11 cellular contexts compared by ENCODE assay signal in the genomic region with DNA sequence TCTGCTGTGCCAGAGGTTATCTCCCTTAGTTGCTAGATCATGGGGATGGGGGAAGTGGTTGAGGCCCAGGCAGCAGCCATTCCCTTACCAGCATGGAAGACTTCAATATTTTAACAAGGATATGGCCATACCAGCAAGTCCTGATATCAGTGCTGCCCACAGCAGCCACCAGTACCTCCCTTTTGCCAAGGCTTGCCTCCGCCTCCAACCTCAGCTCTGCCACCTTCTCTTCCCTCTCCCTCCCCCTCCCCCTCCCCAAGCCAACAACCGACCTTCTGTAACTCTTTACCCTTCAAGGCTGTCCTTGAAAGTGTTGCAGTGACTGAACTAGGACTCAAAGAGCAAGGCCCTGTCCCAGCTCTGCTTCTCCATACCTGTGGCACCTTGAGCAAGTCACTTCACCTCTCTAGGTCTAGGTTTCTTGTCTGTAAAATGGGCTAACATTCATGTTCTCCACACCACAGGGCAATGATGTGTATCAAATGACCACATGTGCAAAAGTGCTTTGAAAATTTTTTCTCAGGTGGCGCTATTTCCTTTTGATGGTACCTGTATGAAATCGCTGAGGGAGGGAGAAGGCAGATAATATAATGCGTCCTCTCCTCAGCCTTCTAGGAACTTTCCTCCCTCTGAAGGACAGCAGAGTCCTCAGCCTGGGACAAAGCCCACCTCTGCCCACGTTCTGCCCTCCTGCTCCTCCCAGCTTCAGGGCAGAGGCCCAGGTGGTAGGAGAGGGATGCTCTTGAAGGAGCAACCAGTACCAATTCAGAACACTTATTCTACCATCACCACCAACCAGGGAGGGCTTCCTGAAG. TPM values are rescaled to one million over a fixed set of nuclear protein-coding genes. Genes with fewer than 3 reads are reported as not detected.
DNase-seq lines count a peak whose midpoint lies in the region; ATAC-seq and TF ChIP-seq lines count a peak whose summit lies in the region.
"Had no signal": no experiment of that assay in that cellular context is flagged by ENCODE, and none has a peak within 500 bp of the region (broad histone marks: within the 10 kb centered on the region; RNA-seq: fewer than 3 reads in every experiment).

No MANE protein-coding gene starts in this region.

- DNase-seq in astrocyte of the hippocampus (ENCODE audit: low read depth, low spot score): peak; percentile 21
- DNase-seq in natural killer cell: no peak
- no peak for DNase-seq in H7
- DNase-seq in NCI-H1092 treated with DMSO at 0.1 percent for 48 hours (lab: John Stamatoyannopoulos, UW): no peak
- DNase-seq in NCI-H2196 (lab: John Stamatoyannopoulos, UW; ENCODE audit: unreplicated experiment): no peak
- DNase-seq: amniotic stem cell; stimulated activated CD4-positive, alpha-beta T cell treated with anti-CD3 and anti-CD28 coated beads, Interleukin-15, amount 100 ng/mL, for 24 hours had no signal

- H3K4me3 ChIP-seq in ACC112 (ENCODE audit: low read depth, low read length) (no peak overlapping the region), HUES48 (ENCODE audit: low read depth, low read length) (no peak overlapping the region), H7 (ENCODE audit: insufficient read depth, low read depth, low read length) (no peak overlapping the region)

- H3K27me3 Mint-ChIP-seq in natural killer cell (ENCODE audit: low read depth in 2 of 2): no peaks in the 10 kb centered on the region

- H3K9ac ChIP-seq in HUES48 (ENCODE audit: low read depth, low read length): no peak overlapping the region

- H3K4me1 ChIP-seq in ACC112 (ENCODE audit: control insufficient read depth, insufficient read depth, low read length, unreplicated experiment) (peaks cover 51% of the 10 kb centered on the region), HUES48 (ENCODE audit: control insufficient read depth, insufficient read depth, low read length) (peaks cover 46% of the 10 kb centered on the region)

- H3K36me3 Mint-ChIP-seq in natural killer cell: no peaks in the 10 kb centered on the region

- ATAC-seq in natural killer cell: no peak
- ATAC-seq in GM19467 (IDR thresholded peaks at IDR 0.05; ENCODE audit: unreplicated experiment): no peak

- H3K9me3 ChIP-seq in HUES48 (ENCODE audit: control insufficient read depth, insufficient read depth, low read length): no peaks in the 10 kb centered on the region

- H3K79me2 ChIP-seq in ACC112 (ENCODE audit: control insufficient read depth, insufficient read depth, low read length, unreplicated experiment): peaks cover 10% of the 10 kb centered on the region

- peak overlapping the region; percentile 87 to 90 for H3K27ac Mint-ChIP-seq in natural killer cell

- no peak for TF ChIP-seq CTCF in natural killer cell (IDR thresholded peaks at IDR 0.05)

- H3K9me3 Mint-ChIP-seq in natural killer cell: no peaks in the 10 kb centered on the region

- H3K4me3 Mint-ChIP-seq in natural killer cell: no peak overlapping the region

- H3K36me3 ChIP-seq in ACC112 (ENCODE audit: insufficient read depth, low read length) (peaks cover 23% of the 10 kb centered on the region), HUES48 (ENCODE audit: control insufficient read depth, insufficient read depth, low read length) (peaks cover 29% of the 10 kb centered on the region), H7 (replicated peaks; ENCODE audit: control insufficient read depth, insufficient read depth, low read length) (peaks cover 11% of the 10 kb centered on the region)

- intact Hi-C loops in natural killer cell (cut with micrococcal nuclease): loop anchor here (5.0 kb wide), 1 partner anchor 207 kb away; a partner anchor contains a TSS

- H2AFZ ChIP-seq in ACC112 (ENCODE audit: low read length, unreplicated experiment): no peak overlapping the region

- peaks cover 40 to 57% of the 10 kb centered on the region in 2 donors for H3K4me1 Mint-ChIP-seq in natural killer cell

- no peaks in the 10 kb centered on the region for H3K27me3 ChIP-seq in ACC112 (ENCODE audit: insufficient read depth, low read length)
- H3K27me3 ChIP-seq in HUES48 (ENCODE audit: control insufficient read depth, insufficient read depth, low read length): no peaks in the 10 kb centered on the region
- no peaks in the 10 kb centered on the region for H3K27me3 ChIP-seq in H7 (ENCODE audit: control insufficient read depth, insufficient read depth, low read length)

- H3K27ac ChIP-seq in ACC112 (ENCODE audit: low read depth, low read length): peak overlapping the region; percentile 88
- peak overlapping the region; percentile 100 for H3K27ac ChIP-seq in HUES48 (ENCODE audit: low read depth, low read length)

RNA-seq across cellular contexts. Expression of a gene that starts 14.7 kb away (rescaled TPM):
- total RNA-seq in natural killer cell: not detected
- total RNA-seq in H7 (2014; rRNA removed; shearing (Covaris generic)): 36.5 and 43.6 TPM in 2 replicates
- total RNA-seq: temporal lobe had no signal

RNA-seq across cellular contexts. Expression of a gene that starts 16.7 kb away (rescaled TPM):
- total RNA-seq in natural killer cell: 100 to 1,000 TPM in 1 of 3 donors, 10 to 100 TPM in 2; 75.7 to 116 (median 87.3) TPM
- total RNA-seq in H7 (2014; rRNA removed; shearing (Covaris generic)): 83.5 and 84.6 TPM in 2 replicates

RNA-seq across cellular contexts. Expression of a gene that starts 50.2 kb away (rescaled TPM):
- total RNA-seq in natural killer cell: 1 to 10 TPM; 1.5 to 3.0 (median 1.5) TPM
- 28.5 and 41.7 TPM in 2 replicates for total RNA-seq in H7 (2014; rRNA removed; shearing (Covaris generic))
- total RNA-seq: temporal lobe had no signal

RNA-seq across cellular contexts. Expression of a gene that starts 58.8 kb away (rescaled TPM):
- 1 to 10 TPM; 3.7 to 5.8 (median 4.4) TPM for total RNA-seq in natural killer cell
- 2.5 and 3.6 TPM in 2 replicates for total RNA-seq in H7 (2014; rRNA removed; shearing (Covaris generic))

Comparison
In these comparisons a context has a peak if more than half of its experiments do, and no peak if none do; other contexts are left out.
1. RNA of a gene that starts 14.7 kb away (total RNA-seq): 36.5 to 43.6 TPM in H7; not detected in natural killer cell; every median in the first group is over 10 times any median in the second.